ENCODE assay signal across 1 cellular context in genomic region chr6:133955136-133955576, GRCh38.
TF ChIP-seq lines count a peak whose summit lies in the region.

No MANE protein-coding gene starts in this region.

TF ChIP-seq in K562, 482 proteins besides CTCF, POLR2A, EP300 and RAD21 (continued from another document):
- TF ChIP-seq ZBTB40 (IDR thresholded peaks at IDR 0.05) (0 out of 2 replicates have a peak, but pooled peaks have one; percentile 22), ZBTB40 (CRISPR knock-in tag; IDR thresholded peaks at IDR 0.05) (no peak), SETDB1 (IDR thresholded peaks at IDR 0.05; ENCODE audit: low read length) (no peak), SP2 (IDR thresholded peaks at IDR 0.05; ENCODE audit: extremely low read depth, low read depth, low read length, poor library complexity, severe bottlenecking) (no peak), NR2C2 (CRISPR knock-in tag; IDR thresholded peaks at IDR 0.05) (no peak), NR2C2 (tag; IDR thresholded peaks at IDR 0.05) (peak; percentile 21; the same call in 1 of the 2 replicates), ETV6 (IDR thresholded peaks at IDR 0.05; ENCODE audit: borderline replicate concordance in 1 of 2, low read depth in 2 of 2, low read length in 1 of 2) (no peak), ETV6 (CRISPR knock-in tag; IDR thresholded peaks at IDR 0.05; ENCODE audit: borderline replicate concordance) (no peak), ZFP36 (IDR thresholded peaks at IDR 0.05; ENCODE audit: low read depth, low read length, partially characterized antibody) (peak; percentile 21), GTF2B (IDR thresholded peaks at IDR 0.05; ENCODE audit: extremely low read depth, insufficient read length) (no peak), NFYB (IDR thresholded peaks at IDR 0.05; ENCODE audit: extremely low read depth, insufficient read length) (no peak), ZBTB17 (CRISPR knock-in tag; IDR thresholded peaks at IDR 0.05) (no peak), SREBF2 (CRISPR knock-in tag; IDR thresholded peaks at IDR 0.05) (no peak), POLR2AphosphoS2 (IDR thresholded peaks at IDR 0.05; ENCODE audit: low read length) (no peak), ZNF140 (CRISPR knock-in tag; IDR thresholded peaks at IDR 0.05) (no peak), CEBPG (CRISPR knock-in tag; IDR thresholded peaks at IDR 0.05) (no peak), CEBPG (tag; conservative IDR thresholded peaks at IDR 0.05 in 1 of 2, IDR thresholded peaks at IDR 0.05 in 1 of 2) (peak in 1 of 2 experiments; percentile 5; a peak in 1 of 4 replicates), ARID2 (IDR thresholded peaks at IDR 0.05) (no peak), MNT (conservative IDR thresholded peaks at IDR 0.05) (0 out of 4 replicates have a peak, but pooled peaks of 1 of the 2 experiments have one; percentile 23), ZNF785 (CRISPR knock-in tag; IDR thresholded peaks at IDR 0.05) (no peak), SOX6 (IDR thresholded peaks at IDR 0.05) (0 out of 2 replicates have a peak, but pooled peaks have one; percentile 46), EP400 (IDR thresholded peaks at IDR 0.05) (no peak), ADNP (tag; IDR thresholded peaks at IDR 0.05) (no peak), ZNF143 (CRISPR knock-in tag; IDR thresholded peaks at IDR 0.05) (no peak), HLTF (IDR thresholded peaks at IDR 0.05) (no peak), RNF2 (IDR thresholded peaks at IDR 0.05) (no peak), KAT8 (IDR thresholded peaks at IDR 0.05; ENCODE audit: low read depth) (no peak), SMARCE1 (IDR thresholded peaks at IDR 0.05) (0 out of 2 replicates have a peak, but pooled peaks have one; percentile 30), ELF4 (CRISPR knock-in tag; IDR thresholded peaks at IDR 0.05) (0 out of 2 replicates have a peak, but pooled peaks have one; percentile 17), ZBTB43 (CRISPR knock-in tag; IDR thresholded peaks at IDR 0.05) (no peak), MEIS2 (IDR thresholded peaks at IDR 0.05; ENCODE audit: partially characterized antibody) (peak; percentile 8), ZSCAN29 (IDR thresholded peaks at IDR 0.05) (no peak), KLF1 (tag; IDR thresholded peaks at IDR 0.05) (no peak), ZNF436 (CRISPR knock-in tag; IDR thresholded peaks at IDR 0.05) (no peak)
- TF ChIP-seq, protein P1, sequence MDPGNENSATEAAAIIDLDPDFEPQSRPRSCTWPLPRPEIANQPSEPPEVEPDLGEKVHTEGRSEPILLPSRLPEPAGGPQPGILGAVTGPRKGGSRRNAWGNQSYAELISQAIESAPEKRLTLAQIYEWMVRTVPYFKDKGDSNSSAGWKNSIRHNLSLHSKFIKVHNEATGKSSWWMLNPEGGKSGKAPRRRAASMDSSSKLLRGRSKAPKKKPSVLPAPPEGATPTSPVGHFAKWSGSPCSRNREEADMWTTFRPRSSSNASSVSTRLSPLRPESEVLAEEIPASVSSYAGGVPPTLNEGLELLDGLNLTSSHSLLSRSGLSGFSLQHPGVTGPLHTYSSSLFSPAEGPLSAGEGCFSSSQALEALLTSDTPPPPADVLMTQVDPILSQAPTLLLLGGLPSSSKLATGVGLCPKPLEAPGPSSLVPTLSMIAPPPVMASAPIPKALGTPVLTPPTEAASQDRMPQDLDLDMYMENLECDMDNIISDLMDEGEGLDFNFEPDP (CRISPR knock-in tag; IDR thresholded peaks at IDR 0.05), result no peak
- TF ChIP-seq, protein P2, sequence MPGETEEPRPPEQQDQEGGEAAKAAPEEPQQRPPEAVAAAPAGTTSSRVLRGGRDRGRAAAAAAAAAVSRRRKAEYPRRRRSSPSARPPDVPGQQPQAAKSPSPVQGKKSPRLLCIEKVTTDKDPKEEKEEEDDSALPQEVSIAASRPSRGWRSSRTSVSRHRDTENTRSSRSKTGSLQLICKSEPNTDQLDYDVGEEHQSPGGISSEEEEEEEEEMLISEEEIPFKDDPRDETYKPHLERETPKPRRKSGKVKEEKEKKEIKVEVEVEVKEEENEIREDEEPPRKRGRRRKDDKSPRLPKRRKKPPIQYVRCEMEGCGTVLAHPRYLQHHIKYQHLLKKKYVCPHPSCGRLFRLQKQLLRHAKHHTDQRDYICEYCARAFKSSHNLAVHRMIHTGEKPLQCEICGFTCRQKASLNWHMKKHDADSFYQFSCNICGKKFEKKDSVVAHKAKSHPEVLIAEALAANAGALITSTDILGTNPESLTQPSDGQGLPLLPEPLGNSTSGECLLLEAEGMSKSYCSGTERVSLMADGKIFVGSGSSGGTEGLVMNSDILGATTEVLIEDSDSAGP (CRISPR knock-in tag; IDR thresholded peaks at IDR 0.05), result no peak
- TF ChIP-seq, protein P3, sequence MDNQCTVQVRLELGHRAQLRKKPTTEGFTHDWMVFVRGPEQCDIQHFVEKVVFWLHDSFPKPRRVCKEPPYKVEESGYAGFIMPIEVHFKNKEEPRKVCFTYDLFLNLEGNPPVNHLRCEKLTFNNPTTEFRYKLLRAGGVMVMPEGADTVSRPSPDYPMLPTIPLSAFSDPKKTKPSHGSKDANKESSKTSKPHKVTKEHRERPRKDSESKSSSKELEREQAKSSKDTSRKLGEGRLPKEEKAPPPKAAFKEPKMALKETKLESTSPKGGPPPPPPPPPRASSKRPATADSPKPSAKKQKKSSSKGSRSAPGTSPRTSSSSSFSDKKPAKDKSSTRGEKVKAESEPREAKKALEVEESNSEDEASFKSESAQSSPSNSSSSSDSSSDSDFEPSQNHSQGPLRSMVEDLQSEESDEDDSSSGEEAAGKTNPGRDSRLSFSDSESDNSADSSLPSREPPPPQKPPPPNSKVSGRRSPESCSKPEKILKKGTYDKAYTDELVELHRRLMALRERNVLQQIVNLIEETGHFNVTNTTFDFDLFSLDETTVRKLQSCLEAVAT (IDR thresholded peaks at IDR 0.05), result peak; percentile 87 to 90; a peak in 3 of 4 replicates
- TF ChIP-seq, protein P4, sequence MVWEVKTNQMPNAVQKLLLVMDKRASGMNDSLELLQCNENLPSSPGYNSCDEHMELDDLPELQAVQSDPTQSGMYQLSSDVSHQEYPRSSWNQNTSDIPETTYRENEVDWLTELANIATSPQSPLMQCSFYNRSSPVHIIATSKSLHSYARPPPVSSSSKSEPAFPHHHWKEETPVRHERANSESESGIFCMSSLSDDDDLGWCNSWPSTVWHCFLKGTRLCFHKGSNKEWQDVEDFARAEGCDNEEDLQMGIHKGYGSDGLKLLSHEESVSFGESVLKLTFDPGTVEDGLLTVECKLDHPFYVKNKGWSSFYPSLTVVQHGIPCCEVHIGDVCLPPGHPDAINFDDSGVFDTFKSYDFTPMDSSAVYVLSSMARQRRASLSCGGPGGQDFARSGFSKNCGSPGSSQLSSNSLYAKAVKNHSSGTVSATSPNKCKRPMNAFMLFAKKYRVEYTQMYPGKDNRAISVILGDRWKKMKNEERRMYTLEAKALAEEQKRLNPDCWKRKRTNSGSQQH (CRISPR knock-in tag; IDR thresholded peaks at IDR 0.05), result 0 out of 2 replicates have a peak, but pooled peaks have one; percentile 16
- TF ChIP-seq, protein P5, sequence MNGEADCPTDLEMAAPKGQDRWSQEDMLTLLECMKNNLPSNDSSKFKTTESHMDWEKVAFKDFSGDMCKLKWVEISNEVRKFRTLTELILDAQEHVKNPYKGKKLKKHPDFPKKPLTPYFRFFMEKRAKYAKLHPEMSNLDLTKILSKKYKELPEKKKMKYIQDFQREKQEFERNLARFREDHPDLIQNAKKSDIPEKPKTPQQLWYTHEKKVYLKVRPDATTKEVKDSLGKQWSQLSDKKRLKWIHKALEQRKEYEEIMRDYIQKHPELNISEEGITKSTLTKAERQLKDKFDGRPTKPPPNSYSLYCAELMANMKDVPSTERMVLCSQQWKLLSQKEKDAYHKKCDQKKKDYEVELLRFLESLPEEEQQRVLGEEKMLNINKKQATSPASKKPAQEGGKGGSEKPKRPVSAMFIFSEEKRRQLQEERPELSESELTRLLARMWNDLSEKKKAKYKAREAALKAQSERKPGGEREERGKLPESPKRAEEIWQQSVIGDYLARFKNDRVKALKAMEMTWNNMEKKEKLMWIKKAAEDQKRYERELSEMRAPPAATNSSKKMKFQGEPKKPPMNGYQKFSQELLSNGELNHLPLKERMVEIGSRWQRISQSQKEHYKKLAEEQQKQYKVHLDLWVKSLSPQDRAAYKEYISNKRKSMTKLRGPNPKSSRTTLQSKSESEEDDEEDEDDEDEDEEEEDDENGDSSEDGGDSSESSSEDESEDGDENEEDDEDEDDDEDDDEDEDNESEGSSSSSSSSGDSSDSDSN (IDR thresholded peaks at IDR 0.05; ENCODE audit: borderline replicate concordance in 1 of 2, low read depth in 2 of 2, low read length in 2 of 2), result 0 out of 4 replicates have a peak, but pooled peaks of 1 of the 2 experiments have one; percentile 13
